In the genomic region with DNA sequence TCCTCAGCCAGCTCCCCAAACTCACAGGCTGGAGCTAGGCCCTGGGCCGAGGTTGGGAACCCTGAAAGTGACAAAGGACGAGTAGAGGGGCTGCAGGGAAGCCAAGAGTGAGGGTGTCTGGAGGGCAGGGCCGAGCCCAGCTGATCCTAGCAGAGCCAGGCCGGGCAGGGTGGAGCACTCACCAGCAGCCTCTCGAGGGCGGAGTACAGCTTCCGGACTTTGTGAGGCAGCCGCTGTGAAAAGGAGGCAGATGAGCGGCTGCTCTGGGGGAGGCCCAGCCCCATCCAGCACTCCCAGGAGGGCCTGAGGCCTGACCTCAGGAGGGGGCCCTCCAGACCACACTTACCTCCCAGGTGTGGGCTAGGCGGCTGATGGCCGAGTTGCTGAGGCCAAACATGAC, we compare ENCODE assay signal across 10 cellular contexts. TPM values are rescaled to one million over a fixed set of nuclear protein-coding genes. Genes with fewer than 3 reads are reported as not detected.
DNase-seq lines count a peak whose midpoint lies in the region; ATAC-seq, FAIRE-seq and TF ChIP-seq lines count a peak whose summit lies in the region.
"Had no signal": no experiment of that assay in that cellular context is flagged by ENCODE, and none has a peak within 500 bp of the region (broad histone marks: within the 10 kb centered on the region; RNA-seq: fewer than 3 reads in every experiment).

No MANE protein-coding gene starts in this region.

- SMC1A ChIA-PET in GM12878 (lab: Charles Lee; ENCODE audit: uncharacterized antibody, unreplicated experiment), result interaction anchor here (0.9 to 10.3 kb wide), 11 partner anchors 8 to 224 kb away, joined by 3 to 277 read pairs (median 60); a partner anchor contains a TSS

- 3% methylated on average over 11 of the region's 11 CpGs for WGBS in GM12878 (ENCODE audit: insufficient coverage, insufficient replicate concordance, low lambda C conversion rate, missing lambda C conversion rate)

- peak; percentile 59 for TF ChIP-seq POLR2A in GM12878 (IDR thresholded peaks at IDR 0.05; ENCODE audit: low read depth, low read length)

- TF ChIP-seq EP300 in GM12878 (IDR thresholded peaks at IDR 0.05; ENCODE audit: borderline replicate concordance in 1 of 2, control insufficient read depth in 1 of 2, low read depth in 2 of 2, low read length in 2 of 2), result 0 out of 4 replicates have a peak, but pooled peaks of 1 of the 2 experiments have one; percentile 30

- 0 out of 2 replicates have a peak overlapping the region, but pooled peaks have one; percentile 10 for H3K27ac ChIP-seq in GM12878 (ENCODE audit: control insufficient read depth, insufficient read depth)
- peak overlapping the region; percentile 95 for H3K27ac ChIP-seq in substantia nigra (ENCODE audit: low read depth, low read length, poor library complexity, severe bottlenecking)

- peak overlapping the region; percentile 7; the same call in 1 of the 2 replicates for H3K9ac ChIP-seq in GM12878 (ENCODE audit: control insufficient read depth, insufficient read depth, low read length)

- intact Hi-C loops in GM12878 (cut with micrococcal nuclease; ENCODE audit: unreplicated experiment), result no loop called here

- H3K27me3 ChIP-seq in GM12878 (replicated peaks in 1 of 2; ENCODE audit: control insufficient read depth in 2 of 2, insufficient read depth in 2 of 2, low read length in 1 of 2), result no peaks in the 10 kb centered on the region

- POLR2A ChIA-PET in GM12878 (lab: Charles Lee), result interaction anchor here (1.1 to 5.5 kb wide), 5 partner anchors 16 to 28 kb away, joined by 3 to 40 read pairs (median 4); no protein-coding TSS in a partner anchor

- no peaks in the 10 kb centered on the region for H4K20me1 ChIP-seq in GM12878 (ENCODE audit: control insufficient read depth, insufficient read depth)

- CTCF ChIA-PET in GM12878 (lab: Yijun Ruan, JAX), result interaction anchor here (0.7 to 10.4 kb wide), 14 partner anchors 8 to 368 kb away, joined by 3 to 814 read pairs (median 61); a partner anchor contains a TSS

- DNase-seq in GM12878 (ENCODE audit: low read depth, low spot score), result no peak
- DNase-seq in substantia nigra (lab: John Stamatoyannopoulos, UW), result no peak
- no peak for DNase-seq in H4 (ENCODE audit: low spot score)
- no peak for DNase-seq in middle frontal gyrus (ENCODE audit: extremely low spot score, low spot score)
- no peak for DNase-seq in NCI-H2227 (lab: John Stamatoyannopoulos, UW; ENCODE audit: unreplicated experiment)
- no peak for DNase-seq in NCI-H2029 (lab: John Stamatoyannopoulos, UW)
- DNase-seq: islet precursor cell had no signal

- no peaks in the 10 kb centered on the region for H3K36me3 ChIP-seq in GM12878 (ENCODE audit: control insufficient read depth in 2 of 2, insufficient read depth in 2 of 2, low read length in 1 of 2)

- no peak for TF ChIP-seq RAD21 in GM12878 (IDR thresholded peaks at IDR 0.05; ENCODE audit: insufficient read depth, low read depth, low read length)

- peak; percentile 54 for ATAC-seq in GM19397 (IDR thresholded peaks at IDR 0.05; ENCODE audit: unreplicated experiment)
- ATAC-seq in HG03060 (IDR thresholded peaks at IDR 0.05; ENCODE audit: low read depth, unreplicated experiment), result peak; percentile 25
- peak; percentile 72 for ATAC-seq in GM12878

- H2AFZ ChIP-seq in GM12878 (ENCODE audit: control insufficient read depth, low read depth, low read length), result peak overlapping the region; percentile 79

- H3K9me3 ChIP-seq in GM12878 (replicated peaks; ENCODE audit: control insufficient read depth, insufficient read depth, low read length), result no peaks in the 10 kb centered on the region

- H3K4me2 ChIP-seq in GM12878 (ENCODE audit: control insufficient read depth, insufficient read depth), result peak overlapping the region; percentile 31

- in situ Hi-C loops in GM12878 (cut with MboI), result no loop called here

- BruUV-seq in GM12878 (replicated peaks; lab: Mats Ljungman, UMichigan), result no TSS peak

- no peak for FAIRE-seq in GM12878 (lab: Jason Lieb, UNC)
- FAIRE-seq: H54 had no signal

- H3K79me2 ChIP-seq in GM12878 (ENCODE audit: control insufficient read depth, insufficient read depth, low read length), result no peaks in the 10 kb centered on the region

- H3K4me3 ChIP-seq in GM12878, result no peak overlapping the region

- TF ChIP-seq CTCF in GM12878 (IDR thresholded peaks at IDR 0.05 in 2 of 3, conservative IDR thresholded peaks at IDR 0.05 in 1 of 3; ENCODE audit: control insufficient read depth in 2 of 3, extremely low read depth in 1 of 3, insufficient read depth in 1 of 3, low read depth in 3 of 3, low read length in 3 of 3), result no peak

- RAD21 ChIA-PET in GM12878 (lab: Charles Lee; ENCODE audit: unreplicated experiment), result interaction anchor here (0.8 to 7.8 kb wide), 11 partner anchors 16 to 122 kb away, joined by 3 to 327 read pairs (median 60); a partner anchor contains a TSS

- peaks cover 25% of the 10 kb centered on the region for H3K4me1 ChIP-seq in GM12878 (ENCODE audit: control insufficient read depth, insufficient read depth, low read length)

RNA-seq across cellular contexts. Expression of a gene that starts 14.7 kb away (rescaled TPM):
- not detected in 2 replicates for total RNA-seq in GM12878 (2013; cell fraction: nucleolus; rRNA removed)
- total RNA-seq in GM12878 (2014; rRNA removed), result 0.17 TPM in 1 of 2 replicates, not detected in the other
- 0.09 TPM in 1 of 2 replicates, not detected in the other for total RNA-seq in GM12878 (2014; rRNA removed; fragmentation: Illumina TruSeq; extraction: Trizol)
- 0.21 TPM in 1 of 2 replicates, not detected in the other for total RNA-seq in GM12878 (2021)
- 0.13 TPM for polyA plus RNA-seq in GM12878 (2011; ENCODE audit: low read depth)
- polyA plus RNA-seq in GM12878 (2011; rRNA removed), result 0.03 TPM in 1 of 2 replicates, not detected in the other
- polyA plus RNA-seq in GM12878 (2011; cell fraction: cytosol; rRNA removed), result not detected in 2 replicates
- 0.09 TPM in 1 of 2 replicates, not detected in the other for polyA plus RNA-seq in GM12878 (2011; cell fraction: nucleus; rRNA removed)
- 0.16 TPM in 1 of 2 replicates, not detected in the other for polyA plus RNA-seq in GM12878 (2012)
- 0.10 and 0.19 TPM in 2 replicates for polyA plus RNA-seq in GM12878 (2014; fragmentation: Illumina TruSeq; extraction: Trizol)
- under 1 TPM in 1 of 2 experiments, not detected in 1; 0.15 TPM for polyA plus RNA-seq in GM12878 (2014; fragmentation: Nextera tagmentation; extraction: Ambion mirVana)
- 0.08 and 0.11 TPM in 2 replicates for polyA plus RNA-seq in GM12878 (2014; rRNA removed)
- not detected for polyA plus RNA-seq in GM12878 (2016; fragmentation: Nextera tagmentation; extraction: Ambion mirVana)
- polyA minus RNA-seq in GM12878 (2011; rRNA and poly(A)+ RNA removed), result not detected in 2 replicates
- polyA minus RNA-seq in GM12878 (2011; cell fraction: cytosol; rRNA and poly(A)+ RNA removed), result not detected in 2 replicates
- polyA minus RNA-seq in GM12878 (2011; cell fraction: nucleus; rRNA and poly(A)+ RNA removed), result not detected in 2 replicates
- total RNA-seq in H4 (2014; rRNA removed; shearing (Covaris generic)), result not detected in 2 replicates

RNA-seq across cellular contexts. Expression of a gene that starts 18.7 kb away (rescaled TPM):
- total RNA-seq in GM12878 (2013; cell fraction: nucleolus; rRNA removed), result 4.6 and 5.7 TPM in 2 replicates
- total RNA-seq in GM12878 (2014; rRNA removed), result 0.27 and 0.28 TPM in 2 replicates
- total RNA-seq in GM12878 (2014; rRNA removed; fragmentation: Illumina TruSeq; extraction: Trizol), result 0.09 and 0.18 TPM in 2 replicates
- total RNA-seq in GM12878 (2021), result 0.64 and 0.88 TPM in 2 replicates
- 0.38 TPM for polyA plus RNA-seq in GM12878 (2011; ENCODE audit: low read depth)
- polyA plus RNA-seq in GM12878 (2011; rRNA removed), result 0.30 and 0.68 TPM in 2 replicates
- 0.63 and 0.94 TPM in 2 replicates for polyA plus RNA-seq in GM12878 (2011; cell fraction: cytosol; rRNA removed)
- 3.4 and 4.8 TPM in 2 replicates for polyA plus RNA-seq in GM12878 (2011; cell fraction: nucleus; rRNA removed)
- 0.81 and 0.97 TPM in 2 replicates for polyA plus RNA-seq in GM12878 (2012)
- polyA plus RNA-seq in GM12878 (2014; fragmentation: Illumina TruSeq; extraction: Trizol), result 0.17 and 0.34 TPM in 2 replicates
- polyA plus RNA-seq in GM12878 (2014; fragmentation: Nextera tagmentation; extraction: Ambion mirVana), result under 1 TPM in 1 of 2 experiments, not detected in 1; 0.02 TPM
- polyA plus RNA-seq in GM12878 (2014; rRNA removed), result 0.63 and 0.92 TPM in 2 replicates
- polyA plus RNA-seq in GM12878 (2016; fragmentation: Nextera tagmentation; extraction: Ambion mirVana), result under 1 TPM in 1 of 2 experiments, not detected in 1; 0.27 TPM
- polyA minus RNA-seq in GM12878 (2011; rRNA and poly(A)+ RNA removed), result 0.22 and 1.5 TPM in 2 replicates
- 1.7 TPM in 1 of 2 replicates, not detected in the other for polyA minus RNA-seq in GM12878 (2011; cell fraction: cytosol; rRNA and poly(A)+ RNA removed)
- 1.3 and 3.1 TPM in 2 replicates for polyA minus RNA-seq in GM12878 (2011; cell fraction: nucleus; rRNA and poly(A)+ RNA removed)
- 2.0 and 3.0 TPM in 2 replicates for total RNA-seq in H4 (2014; rRNA removed; shearing (Covaris generic))

RNA-seq across cellular contexts. Expression of a gene that starts 33.1 kb away (rescaled TPM):
- 2.5 and 3.7 TPM in 2 replicates for total RNA-seq in GM12878 (2013; cell fraction: nucleolus; rRNA removed)
- total RNA-seq in GM12878 (2014; rRNA removed), result 1.7 and 2.4 TPM in 2 replicates
- 1.1 and 1.2 TPM in 2 replicates for total RNA-seq in GM12878 (2014; rRNA removed; fragmentation: Illumina TruSeq; extraction: Trizol)
- 2.4 and 3.8 TPM in 2 replicates for total RNA-seq in GM12878 (2021)
- polyA plus RNA-seq in GM12878 (2011; ENCODE audit: low read depth), result 0.84 TPM
- 0.55 and 1.2 TPM in 2 replicates for polyA plus RNA-seq in GM12878 (2011; rRNA removed)
- polyA plus RNA-seq in GM12878 (2011; cell fraction: cytosol; rRNA removed), result 1.6 and 2.1 TPM in 2 replicates
- 2.4 and 2.7 TPM in 2 replicates for polyA plus RNA-seq in GM12878 (2011; cell fraction: nucleus; rRNA removed)
- polyA plus RNA-seq in GM12878 (2012), result 1.8 and 2.1 TPM in 2 replicates
- 1.6 TPM in 2 replicates for polyA plus RNA-seq in GM12878 (2014; fragmentation: Illumina TruSeq; extraction: Trizol)
- polyA plus RNA-seq in GM12878 (2014; fragmentation: Nextera tagmentation; extraction: Ambion mirVana), result 1 to 10 TPM; 1.1 to 2.2 TPM
- 1.1 and 1.9 TPM in 2 replicates for polyA plus RNA-seq in GM12878 (2014; rRNA removed)
- polyA plus RNA-seq in GM12878 (2016; fragmentation: Nextera tagmentation; extraction: Ambion mirVana), result 1 to 10 TPM; 4.0 to 4.9 TPM
- polyA minus RNA-seq in GM12878 (2011; rRNA and poly(A)+ RNA removed), result 1.2 and 1.8 TPM in 2 replicates
- 0.67 and 0.94 TPM in 2 replicates for polyA minus RNA-seq in GM12878 (2011; cell fraction: cytosol; rRNA and poly(A)+ RNA removed)
- 0.38 and 1.9 TPM in 2 replicates for polyA minus RNA-seq in GM12878 (2011; cell fraction: nucleus; rRNA and poly(A)+ RNA removed)
- total RNA-seq in H4 (2014; rRNA removed; shearing (Covaris generic)), result 11.9 and 14.0 TPM in 2 replicates

RNA-seq across cellular contexts. Expression of a gene that starts 34.1 kb away (rescaled TPM):
- total RNA-seq in GM12878 (2013; cell fraction: nucleolus; rRNA removed), result 25.2 and 27.8 TPM in 2 replicates
- 17.4 and 19.1 TPM in 2 replicates for total RNA-seq in GM12878 (2014; rRNA removed)
- 34.5 and 36.9 TPM in 2 replicates for total RNA-seq in GM12878 (2014; rRNA removed; fragmentation: Illumina TruSeq; extraction: Trizol)
- 31.2 and 32.3 TPM in 2 replicates for total RNA-seq in GM12878 (2021)
- 8.1 TPM for polyA plus RNA-seq in GM12878 (2011; ENCODE audit: low read depth)
- 21.3 and 42.1 TPM in 2 replicates for polyA plus RNA-seq in GM12878 (2011; rRNA removed)
- polyA plus RNA-seq in GM12878 (2011; cell fraction: cytosol; rRNA removed), result 5.6 and 6.2 TPM in 2 replicates
- polyA plus RNA-seq in GM12878 (2011; cell fraction: nucleus; rRNA removed), result 6.8 and 9.0 TPM in 2 replicates
- 15.4 and 19.6 TPM in 2 replicates for polyA plus RNA-seq in GM12878 (2012)
- polyA plus RNA-seq in GM12878 (2014; fragmentation: Illumina TruSeq; extraction: Trizol), result 49.1 and 52.8 TPM in 2 replicates
- 10 to 100 TPM; 14.1 to 24.5 TPM for polyA plus RNA-seq in GM12878 (2014; fragmentation: Nextera tagmentation; extraction: Ambion mirVana)
- polyA plus RNA-seq in GM12878 (2014; rRNA removed), result 20.1 and 24.4 TPM in 2 replicates
- 10 to 100 TPM; 49.8 to 50.6 TPM for polyA plus RNA-seq in GM12878 (2016; fragmentation: Nextera tagmentation; extraction: Ambion mirVana)
- 8.3 and 15.1 TPM in 2 replicates for polyA minus RNA-seq in GM12878 (2011; rRNA and poly(A)+ RNA removed)
- 5.7 and 8.9 TPM in 2 replicates for polyA minus RNA-seq in GM12878 (2011; cell fraction: cytosol; rRNA and poly(A)+ RNA removed)
- polyA minus RNA-seq in GM12878 (2011; cell fraction: nucleus; rRNA and poly(A)+ RNA removed), result 7.7 and 13.3 TPM in 2 replicates
- 29.9 and 41.6 TPM in 2 replicates for total RNA-seq in H4 (2014; rRNA removed; shearing (Covaris generic))
